Comparison of ENCODE assay signal across 2 cellular contexts in the genomic region with DNA sequence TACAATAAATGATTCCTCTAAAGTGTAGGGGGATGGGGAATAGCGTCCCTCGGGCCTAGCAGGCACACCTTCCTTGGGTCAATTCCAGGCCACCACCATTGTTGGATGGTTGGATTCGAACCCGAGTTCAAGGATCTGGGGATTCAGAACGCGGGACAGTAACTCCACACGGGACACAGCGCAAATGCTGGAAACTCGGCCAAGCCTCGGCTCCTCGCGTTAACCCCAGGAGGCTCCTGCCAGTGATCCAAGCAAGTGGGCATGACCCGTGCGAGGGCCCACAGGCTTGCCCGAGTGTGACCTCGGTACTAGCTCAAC.
TF ChIP-seq lines count a peak whose summit lies in the region.

No MANE protein-coding gene starts in this region.

TF ChIP-seq in SK-N-SH, 30 proteins besides CTCF, POLR2A, EP300 and RAD21 (continued from another document):
- peak; percentile 81 for TF ChIP-seq REST (IDR thresholded peaks at IDR 0.05; ENCODE audit: low read depth, low read length)

TF ChIP-seq in SK-N-SH treated with all-trans-retinoic acid at 6 μM for 48 hours, 23 proteins besides CTCF, POLR2A, EP300 and RAD21 (continued from another document):
- TF ChIP-seq PATZ1 (CRISPR knock-in tag; IDR thresholded peaks at IDR 0.05; ENCODE audit: borderline replicate concordance) (no peak), ZC3H10 (CRISPR knock-in tag; IDR thresholded peaks at IDR 0.05) (no peak), TCF4 (CRISPR knock-in tag; IDR thresholded peaks at IDR 0.05; ENCODE audit: borderline replicate concordance) (no peak), ZFP30 (CRISPR knock-in tag; IDR thresholded peaks at IDR 0.05) (no peak), ISL1 (CRISPR knock-in tag; IDR thresholded peaks at IDR 0.05) (no peak), SNAI2 (CRISPR knock-in tag; IDR thresholded peaks at IDR 0.05) (no peak)
